9 cellular contexts compared by ENCODE assay signal in genomic region chr13:29362849-29363604, GRCh38.
DNase-seq lines count a peak whose midpoint lies in the region; ATAC-seq and TF ChIP-seq lines count a peak whose summit lies in the region.
"Had no signal": no experiment of that assay in that cellular context is flagged by ENCODE, and none has a peak within 500 bp of the region (broad histone marks: within the 10 kb centered on the region; RNA-seq: fewer than 3 reads in every experiment).

No MANE protein-coding gene starts in this region.

- H2AFZ ChIP-seq in neural progenitor cell (replicated peaks): no peak overlapping the region

- H3K36me3 Mint-ChIP-seq in neural progenitor cell: no peaks in the 10 kb centered on the region

- no peaks in the 10 kb centered on the region for H3F3A ChIP-seq in neural progenitor cell (ENCODE audit: low read depth)

- H3K27me3 ChIP-seq in BJ (ENCODE audit: control insufficient read depth, insufficient read depth, low read length): 0 out of 2 replicates have a peak, but pooled peaks cover 6% of the 10 kb centered on the region
- no peaks in the 10 kb centered on the region for H3K27me3 ChIP-seq in neural progenitor cell

- H3K36me3 ChIP-seq in BJ (ENCODE audit: control insufficient read depth, insufficient read depth, low read length) (no peaks in the 10 kb centered on the region), neural progenitor cell (no peaks in the 10 kb centered on the region)
- H3K36me3 ChIP-seq: SJSA1 had no signal

- H3K9ac ChIP-seq in neural progenitor cell: no peak overlapping the region

- peak; percentile 89 for ATAC-seq in GM18508 (IDR thresholded peaks at IDR 0.05; ENCODE audit: insufficient read depth, unreplicated experiment)
- ATAC-seq in HG03045 (IDR thresholded peaks at IDR 0.05; ENCODE audit: unreplicated experiment): peak; percentile 65

- H3K79me2 ChIP-seq in neural progenitor cell (ENCODE audit: low read depth): no peaks in the 10 kb centered on the region

- no peaks in the 10 kb centered on the region for H3K4me1 Mint-ChIP-seq in neural progenitor cell

- CTCF ChIA-PET in BJ (lab: Yijun Ruan, JAX): interaction anchor here (0.7 to 3.4 kb wide), 11 partner anchors 8 to 544 kb away, joined by 3 to 22 read pairs (median 4); no protein-coding TSS in a partner anchor

- no peaks in the 10 kb centered on the region for H3K9me3 ChIP-seq in neural progenitor cell (ENCODE audit: low read depth)
- H3K9me3 ChIP-seq: SJSA1 had no signal

- no peak overlapping the region for H3K4me3 Mint-ChIP-seq in neural progenitor cell

- no peak overlapping the region for H3K27ac Mint-ChIP-seq in neural progenitor cell

- POLR2A ChIA-PET in BJ (lab: Charles Lee): no interaction called here

- H3K4me1 ChIP-seq in neural progenitor cell: no peaks in the 10 kb centered on the region
- H3K4me1 ChIP-seq: SJSA1 had no signal

- no peak for DNase-seq in BJ (ENCODE audit: low read depth)
- peak; percentile 65 for DNase-seq in NCI-H510A treated with DMSO at 0.1 percent for 48 hours (lab: John Stamatoyannopoulos, UW)
- peak; percentile 25 for DNase-seq in activated CD8-positive, alpha-beta memory T cell treated with anti-CD3 and anti-CD28 coated beads, Interleukin-2, amount 50 U/mL, for 4 hours
- peak; percentile 53 for DNase-seq in fibroblast of pulmonary artery (ENCODE audit: low read depth)
- DNase-seq in neural progenitor cell (ENCODE audit: low spot score): peak; percentile 78
- DNase-seq in NCI-H1436 treated with DMSO at 0.1 percent for 48 hours (lab: John Stamatoyannopoulos, UW): no peak

- peaks cover 11% of the 10 kb centered on the region for H3K27me3 Mint-ChIP-seq in neural progenitor cell (ENCODE audit: insufficient read depth, low read depth)

- TF ChIP-seq CTCF in BJ (IDR thresholded peaks at IDR 0.05; ENCODE audit: insufficient read depth, low read depth, low read length): peak; percentile 96
- TF ChIP-seq CTCF in fibroblast of pulmonary artery (IDR thresholded peaks at IDR 0.05; ENCODE audit: low read length, missing control alignments): peak; percentile 99
- peak; percentile 87 for TF ChIP-seq CTCF in neural progenitor cell (IDR thresholded peaks at IDR 0.05)

- no peak overlapping the region for H3K27ac ChIP-seq in neural progenitor cell
- H3K27ac ChIP-seq: SJSA1 had no signal

- no peaks in the 10 kb centered on the region for H4K20me1 ChIP-seq in neural progenitor cell (ENCODE audit: low read depth)

- no peak overlapping the region for H3K4me3 ChIP-seq in BJ (ENCODE audit: low read depth, low read length)
- no peak overlapping the region for H3K4me3 ChIP-seq in fibroblast of pulmonary artery (replicated peaks; ENCODE audit: low read depth, low read length)
- H3K4me3 ChIP-seq in neural progenitor cell: no peak overlapping the region
- H3K4me3 ChIP-seq: SJSA1 had no signal

- H3K4me2 ChIP-seq in neural progenitor cell: no peak overlapping the region

- no peaks in the 10 kb centered on the region for H3K9me3 Mint-ChIP-seq in neural progenitor cell

Comparison
In these comparisons a context has a peak if more than half of its experiments do, and no peak if none do; other contexts are left out.
1. DNase-seq: peak in NCI-H510A treated with DMSO at 0.1 percent for 48 hours (single experiment), activated CD8-positive, alpha-beta memory T cell treated with anti-CD3 and anti-CD28 coated beads, Interleukin-2, amount 50 U/mL, for 4 hours (single experiment), fibroblast of pulmonary artery (single experiment) and neural progenitor cell (single experiment); none in BJ (single experiment) and NCI-H1436 treated with DMSO at 0.1 percent for 48 hours (single experiment).
2. Peak in every context shown above with its lines, with median percentiles within 50 percentile points of each other: CTCF ChIP-seq.